8 cellular contexts compared by ENCODE assay signal in the genomic region with DNA sequence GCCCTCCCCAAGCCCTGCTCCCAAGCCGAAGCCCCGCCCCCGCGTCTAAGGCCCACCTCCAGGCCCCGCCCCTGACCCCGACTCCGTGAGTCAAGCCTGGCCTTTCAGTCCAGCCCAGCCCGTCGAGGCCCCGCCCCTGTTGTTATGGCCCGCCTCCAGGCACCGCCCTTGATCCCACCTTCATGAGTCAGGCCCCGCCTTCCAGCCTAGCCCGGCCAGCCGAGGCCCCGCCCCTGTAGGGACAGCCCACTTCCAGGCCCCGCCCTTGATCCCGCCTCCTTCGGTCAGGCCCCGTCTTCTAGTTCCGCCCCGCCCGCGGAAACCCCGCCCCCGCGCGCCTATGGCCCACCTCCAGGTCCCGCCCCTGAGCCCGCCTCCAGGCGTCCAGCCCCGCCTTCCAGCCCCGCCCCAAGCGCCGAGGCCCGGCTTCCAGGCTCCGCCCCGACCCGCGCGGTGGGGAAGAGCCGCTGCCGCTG. TPM values are rescaled to one million over a fixed set of nuclear protein-coding genes. Genes with fewer than 3 reads are reported as not detected.
DNase-seq lines count a peak whose midpoint lies in the region; ATAC-seq and TF ChIP-seq lines count a peak whose summit lies in the region.

No MANE protein-coding gene starts in this region.

- H3K4me1 Mint-ChIP-seq in activated naive CD4-positive, alpha-beta T cell treated with anti-CD3 and anti-CD28 coated beads for 36 hours (ENCODE audit: low read depth) = peaks cover 13% of the 10 kb centered on the region

- peak overlapping the region; percentile 76 to 85 for H3K4me3 ChIP-seq in gastroesophageal sphincter
- peak overlapping the region; percentile 84 to 87 for H3K4me3 ChIP-seq in neutrophil (ENCODE audit: low read depth in 1 of 2, low read length in 1 of 2)
- H3K4me3 ChIP-seq in subcutaneous abdominal adipose tissue (ENCODE audit: low read depth in 1 of 5, low read length in 5 of 5) = peak overlapping the region in 4 of 5 donors; percentile 80 to 89 (median 87)

- H3K27me3 ChIP-seq in gastroesophageal sphincter (no peaks in the 10 kb centered on the region), neutrophil (no peaks in the 10 kb centered on the region), subcutaneous abdominal adipose tissue (ENCODE audit: control insufficient read depth in 5 of 5, insufficient read depth in 4 of 5, low read length in 5 of 5) (no peaks in the 10 kb centered on the region)

- DNase-seq in GF-D8 (lab: John Stamatoyannopoulos, UW) (peak; percentile 94), NAMALWA (ENCODE audit: low spot score) (peak; percentile 97), SK-MEL-5 (ENCODE audit: low read depth, low spot score) (peak; percentile 97)
- DNase-seq in activated naive CD4-positive, alpha-beta T cell treated with anti-CD3 and anti-CD28 coated beads for 36 hours = peak; percentile 100

- in situ Hi-C loops in SK-MEL-5 (cut with HindIII; ENCODE audit: low pct_unique_long_range_greater_than_20kb, low sequenced_read_pairs) = no loop called here

- H3K27me3 Mint-ChIP-seq in activated naive CD4-positive, alpha-beta T cell treated with anti-CD3 and anti-CD28 coated beads for 36 hours (ENCODE audit: low read depth) = no peaks in the 10 kb centered on the region

- WGBS in gastroesophageal sphincter (ENCODE audit: low coverage in 1 of 2), 2 donors = 0% methylated on average over 5 of the region's 43 CpGs; no CpG with 5 or more reads in 1 of the 2 donors

- peak; percentile 87 for ATAC-seq in HG02571 (IDR thresholded peaks at IDR 0.05; ENCODE audit: unreplicated experiment)
- peak; percentile 94 for ATAC-seq in gastroesophageal sphincter

- H3K27ac ChIP-seq in gastroesophageal sphincter (peak overlapping the region in 3 of 4 donors; percentile 81 to 90 (median 89)), neutrophil (peak overlapping the region; percentile 96), subcutaneous abdominal adipose tissue (ENCODE audit: low read depth, low read length) (no peak overlapping the region)

- no peak for TF ChIP-seq EP300 in gastroesophageal sphincter (IDR thresholded peaks at IDR 0.05)

- H3K4me1 ChIP-seq in gastroesophageal sphincter (peaks cover 0 to 23% (median 5%) of the 10 kb centered on the region in 3 donors), neutrophil (ENCODE audit: control insufficient read depth in 1 of 2, insufficient read depth in 1 of 2, low read depth in 1 of 2, low read length in 1 of 2) (peaks cover 50 to 59% of the 10 kb centered on the region in 2 experiments), subcutaneous abdominal adipose tissue (ENCODE audit: control insufficient read depth in 5 of 5, insufficient read depth in 5 of 5, low read length in 5 of 5) (peaks cover 0 to 23% (median 21%) of the 10 kb centered on the region in 5 donors)

- TF ChIP-seq CTCF in gastroesophageal sphincter (IDR thresholded peaks at IDR 0.05) (no peak), neutrophil (IDR thresholded peaks at IDR 0.05) (peak; percentile 60)

- H3K27ac Mint-ChIP-seq in activated naive CD4-positive, alpha-beta T cell treated with anti-CD3 and anti-CD28 coated beads for 36 hours = no peak overlapping the region

- intact Hi-C loops in activated naive CD4-positive, alpha-beta T cell treated with anti-CD3 and anti-CD28 coated beads for 36 hours (cut with micrococcal nuclease) = loop anchor here (1.0 kb wide), 8 partner anchors 15 to 834 kb away; a partner anchor contains a TSS

- CTCF ChIA-PET in activated naive CD4-positive, alpha-beta T cell treated with anti-CD3 and anti-CD28 coated beads for 36 hours (lab: Charles Lee) = interaction anchor here (0.5 to 6.5 kb wide), 4 partner anchors 13 to 174 kb away, joined by 3 to 59 read pairs (median 4); a partner anchor contains a TSS

- no peak for TF ChIP-seq POLR2A in gastroesophageal sphincter (IDR thresholded peaks at IDR 0.05)

- H3K9me3 Mint-ChIP-seq in activated naive CD4-positive, alpha-beta T cell treated with anti-CD3 and anti-CD28 coated beads for 36 hours = no peaks in the 10 kb centered on the region

- peaks cover 3% of the 10 kb centered on the region for H3K36me3 Mint-ChIP-seq in activated naive CD4-positive, alpha-beta T cell treated with anti-CD3 and anti-CD28 coated beads for 36 hours (ENCODE audit: low read depth)

- H3K9ac ChIP-seq in subcutaneous abdominal adipose tissue (ENCODE audit: low read length in 5 of 5) = peak overlapping the region in 4 of 5 donors; percentile 61 to 89 (median 78)

- no peaks in the 10 kb centered on the region for H3K36me3 ChIP-seq in gastroesophageal sphincter
- no peaks in the 10 kb centered on the region for H3K36me3 ChIP-seq in neutrophil
- no peaks in the 10 kb centered on the region for H3K36me3 ChIP-seq in subcutaneous abdominal adipose tissue (ENCODE audit: control insufficient read depth in 5 of 5, insufficient read depth in 5 of 5, low read length in 5 of 5)

- H3K9me3 ChIP-seq in gastroesophageal sphincter = no peaks in the 10 kb centered on the region
- no peaks in the 10 kb centered on the region for H3K9me3 ChIP-seq in neutrophil
- H3K9me3 ChIP-seq in subcutaneous abdominal adipose tissue (ENCODE audit: control insufficient read depth in 5 of 5, low read length in 5 of 5) = no peaks in the 10 kb centered on the region

- H3K4me3 Mint-ChIP-seq in activated naive CD4-positive, alpha-beta T cell treated with anti-CD3 and anti-CD28 coated beads for 36 hours = peak overlapping the region; percentile 80

RNA-seq across cellular contexts. Expression of a gene that starts 0.2 kb away (rescaled TPM):
- 3.7 and 7.7 TPM in 2 replicates for total RNA-seq in SK-MEL-5 (2014; rRNA removed; shearing (Covaris generic))
- polyA plus RNA-seq in SK-MEL-5 (2015; cell fraction: cytosol; rRNA removed) = 12.6 and 17.7 TPM in 2 replicates
- polyA plus RNA-seq in SK-MEL-5 (2015; cell fraction: nucleus; rRNA removed) = 8.2 and 15.1 TPM in 2 replicates
- 10 to 100 TPM; 16.4 to 19.6 TPM for total RNA-seq in activated naive CD4-positive, alpha-beta T cell treated with anti-CD3 and anti-CD28 coated beads for 36 hours
- total RNA-seq in gastroesophageal sphincter = 10 to 100 TPM in 2 of 4 donors, 1 to 10 TPM in 2; 7.2 to 12.0 (median 10.4) TPM

RNA-seq across cellular contexts. Expression of a gene that starts 21.5 kb away (rescaled TPM):
- total RNA-seq in SK-MEL-5 (2014; rRNA removed; shearing (Covaris generic)) = 18.5 and 23.1 TPM in 2 replicates
- polyA plus RNA-seq in SK-MEL-5 (2015; cell fraction: cytosol; rRNA removed) = 18.4 and 27.6 TPM in 2 replicates
- polyA plus RNA-seq in SK-MEL-5 (2015; cell fraction: nucleus; rRNA removed) = 4.3 and 13.6 TPM in 2 replicates
- 10 to 100 TPM; 13.3 to 13.7 TPM for total RNA-seq in activated naive CD4-positive, alpha-beta T cell treated with anti-CD3 and anti-CD28 coated beads for 36 hours
- total RNA-seq in gastroesophageal sphincter = 10 to 100 TPM in 3 of 4 donors, 1 to 10 TPM in 1; 9.6 to 20.9 (median 14.0) TPM
